Comparison of ENCODE assay signal across 1 cellular context in the genomic region with DNA sequence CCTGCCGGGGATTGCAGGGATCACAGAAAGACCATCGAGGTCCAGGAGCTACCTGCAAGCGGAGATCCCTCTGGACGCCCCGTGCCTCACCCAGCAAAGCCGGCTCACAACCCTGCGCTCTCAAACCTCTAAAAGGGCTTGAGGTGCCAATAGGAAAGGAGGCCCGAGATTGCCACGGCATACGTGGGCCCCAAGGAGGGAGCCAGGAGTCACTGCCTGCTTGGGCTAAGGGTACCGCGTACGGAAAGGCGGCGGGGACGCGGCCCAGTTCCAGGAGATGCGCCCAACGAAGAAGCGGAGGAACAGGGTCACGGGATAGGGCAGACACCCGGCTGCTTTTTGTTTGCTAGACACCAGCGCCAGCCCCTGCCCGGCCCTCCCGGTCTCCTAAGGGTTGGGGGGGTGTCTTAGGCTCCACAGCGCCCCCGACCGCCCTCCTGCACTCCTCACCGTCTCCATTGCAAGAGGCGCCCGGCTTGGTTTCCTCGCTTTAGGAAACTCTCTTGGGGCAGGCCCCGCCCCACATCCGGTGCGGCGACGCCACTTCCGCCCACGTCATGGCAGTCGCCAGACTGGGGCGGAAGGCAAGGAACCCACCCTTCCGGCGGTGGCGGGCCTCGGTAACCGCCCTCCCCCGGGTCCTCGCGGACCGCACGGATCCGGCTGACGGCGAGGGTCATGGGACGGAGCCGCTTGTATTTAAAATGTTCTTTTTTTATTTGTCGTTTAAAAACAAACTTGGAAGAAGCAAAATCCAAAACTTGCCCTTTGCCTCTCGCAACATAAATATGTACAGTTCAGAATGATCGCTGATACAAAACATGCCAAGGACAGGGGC.
TF ChIP-seq lines count a peak whose summit lies in the region.

TSS of gene PRKAG1 (minus strand) at position 495 of the 838 bp plus-strand sequence. CDS start at position 459, 36 bp downstream.

TF ChIP-seq in HEK293, 187 proteins besides CTCF, POLR2A, EP300 and RAD21 (continued from another document and continues in another):
- TF ChIP-seq, protein P1, sequence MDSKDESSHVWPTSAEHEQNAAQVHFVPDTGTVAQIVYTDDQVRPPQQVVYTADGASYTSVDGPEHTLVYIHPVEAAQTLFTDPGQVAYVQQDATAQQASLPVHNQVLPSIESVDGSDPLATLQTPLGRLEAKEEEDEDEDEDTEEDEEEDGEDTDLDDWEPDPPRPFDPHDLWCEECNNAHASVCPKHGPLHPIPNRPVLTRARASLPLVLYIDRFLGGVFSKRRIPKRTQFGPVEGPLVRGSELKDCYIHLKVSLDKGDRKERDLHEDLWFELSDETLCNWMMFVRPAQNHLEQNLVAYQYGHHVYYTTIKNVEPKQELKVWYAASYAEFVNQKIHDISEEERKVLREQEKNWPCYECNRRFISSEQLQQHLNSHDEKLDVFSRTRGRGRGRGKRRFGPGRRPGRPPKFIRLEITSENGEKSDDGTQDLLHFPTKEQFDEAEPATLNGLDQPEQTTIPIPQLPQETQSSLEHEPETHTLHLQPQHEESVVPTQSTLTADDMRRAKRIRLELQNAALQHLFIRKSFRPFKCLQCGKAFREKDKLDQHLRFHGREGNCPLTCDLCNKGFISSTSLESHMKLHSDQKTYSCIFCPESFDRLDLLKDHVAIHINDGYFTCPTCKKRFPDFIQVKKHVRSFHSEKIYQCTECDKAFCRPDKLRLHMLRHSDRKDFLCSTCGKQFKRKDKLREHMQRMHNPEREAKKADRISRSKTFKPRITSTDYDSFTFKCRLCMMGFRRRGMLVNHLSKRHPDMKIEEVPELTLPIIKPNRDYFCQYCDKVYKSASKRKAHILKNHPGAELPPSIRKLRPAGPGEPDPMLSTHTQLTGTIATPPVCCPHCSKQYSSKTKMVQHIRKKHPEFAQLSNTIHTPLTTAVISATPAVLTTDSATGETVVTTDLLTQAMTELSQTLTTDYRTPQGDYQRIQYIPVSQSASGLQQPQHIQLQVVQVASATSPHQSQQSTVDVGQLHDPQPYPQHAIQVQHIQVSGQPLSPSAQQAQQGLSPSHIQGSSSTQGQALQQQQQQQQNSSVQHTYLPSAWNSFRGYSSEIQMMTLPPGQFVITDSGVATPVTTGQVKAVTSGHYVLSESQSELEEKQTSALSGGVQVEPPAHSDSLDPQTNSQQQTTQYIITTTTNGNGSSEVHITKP (tag by site-specific recombination; IDR thresholded peaks at IDR 0.05), result no peak
- TF ChIP-seq ZNF354C (tag by site-specific recombination; IDR thresholded peaks at IDR 0.05; ENCODE audit: borderline replicate concordance, low read depth) (no peak), ZNF302 (tag by site-specific recombination; IDR thresholded peaks at IDR 0.05; ENCODE audit: low read depth) (no peak), ZNF423 (tag by site-specific recombination; IDR thresholded peaks at IDR 0.05) (no peak), ZNF416 (tag by site-specific recombination; IDR thresholded peaks at IDR 0.05) (peak; percentile 33; the same call in 1 of the 2 replicates), ZNF146 (tag by site-specific recombination; IDR thresholded peaks at IDR 0.05) (no peak), ZNF544 (tag by site-specific recombination; IDR thresholded peaks at IDR 0.05) (no peak), ZNF16 (tag by site-specific recombination; IDR thresholded peaks at IDR 0.05; ENCODE audit: low read depth) (no peak), GLI2 (tag by site-specific recombination; IDR thresholded peaks at IDR 0.05; ENCODE audit: borderline replicate concordance, low read depth) (no peak), ZNF670 (tag by site-specific recombination; IDR thresholded peaks at IDR 0.05; ENCODE audit: low read depth) (no peak), ZNF157 (tag by site-specific recombination; IDR thresholded peaks at IDR 0.05) (no peak), ZNF311 (tag by site-specific recombination; IDR thresholded peaks at IDR 0.05; ENCODE audit: borderline replicate concordance) (no peak), ZBTB1 (tag by site-specific recombination; IDR thresholded peaks at IDR 0.05) (no peak), GLIS1 (tag by site-specific recombination; IDR thresholded peaks at IDR 0.05) (peak; percentile 42), ZNF658 (tag by site-specific recombination; IDR thresholded peaks at IDR 0.05) (no peak), ZNF366 (tag by site-specific recombination; conservative IDR thresholded peaks at IDR 0.05) (no peak), MYNN (tag by site-specific recombination; IDR thresholded peaks at IDR 0.05; ENCODE audit: borderline replicate concordance) (no peak), ZNF530 (tag by site-specific recombination; IDR thresholded peaks at IDR 0.05; ENCODE audit: low read depth) (no peak), SP3 (tag by site-specific recombination; IDR thresholded peaks at IDR 0.05) (peak; percentile 79), ZBTB21 (tag by site-specific recombination; IDR thresholded peaks at IDR 0.05) (peak; percentile 98), EGR2 (tag by site-specific recombination; IDR thresholded peaks at IDR 0.05; ENCODE audit: low read depth) (peak; percentile 51; the same call in 1 of the 2 replicates), ZNF510 (tag by site-specific recombination; IDR thresholded peaks at IDR 0.05; ENCODE audit: insufficient replicate concordance) (no peak), ZXDB (tag by site-specific recombination; IDR thresholded peaks at IDR 0.05) (no peak), ZNF768 (tag by site-specific recombination; IDR thresholded peaks at IDR 0.05) (no peak; the same call in 1 of the 2 replicates), ZNF76 (tag by site-specific recombination; IDR thresholded peaks at IDR 0.05; ENCODE audit: borderline replicate concordance, low read depth) (peak; percentile 37; the same call in 1 of the 2 replicates), ZNF600 (tag by site-specific recombination; IDR thresholded peaks at IDR 0.05) (peak; percentile 42; the same call in 1 of the 2 replicates), ZNF140 (tag by site-specific recombination; IDR thresholded peaks at IDR 0.05) (no peak), ELK4 (IDR thresholded peaks at IDR 0.05; ENCODE audit: borderline replicate concordance, low read depth, low read length) (peak; percentile 26; the same call in 1 of the 2 replicates), ZBTB10 (tag by site-specific recombination; IDR thresholded peaks at IDR 0.05) (no peak; the same call in 1 of the 2 replicates), ZSCAN30 (tag by site-specific recombination; IDR thresholded peaks at IDR 0.05) (peak; percentile 87), ZNF404 (tag by site-specific recombination; IDR thresholded peaks at IDR 0.05) (no peak)
- TF ChIP-seq, protein P2, sequence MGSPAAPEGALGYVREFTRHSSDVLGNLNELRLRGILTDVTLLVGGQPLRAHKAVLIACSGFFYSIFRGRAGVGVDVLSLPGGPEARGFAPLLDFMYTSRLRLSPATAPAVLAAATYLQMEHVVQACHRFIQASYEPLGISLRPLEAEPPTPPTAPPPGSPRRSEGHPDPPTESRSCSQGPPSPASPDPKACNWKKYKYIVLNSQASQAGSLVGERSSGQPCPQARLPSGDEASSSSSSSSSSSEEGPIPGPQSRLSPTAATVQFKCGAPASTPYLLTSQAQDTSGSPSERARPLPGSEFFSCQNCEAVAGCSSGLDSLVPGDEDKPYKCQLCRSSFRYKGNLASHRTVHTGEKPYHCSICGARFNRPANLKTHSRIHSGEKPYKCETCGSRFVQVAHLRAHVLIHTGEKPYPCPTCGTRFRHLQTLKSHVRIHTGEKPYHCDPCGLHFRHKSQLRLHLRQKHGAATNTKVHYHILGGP (tag by site-specific recombination; IDR thresholded peaks at IDR 0.05), result no peak
- TF ChIP-seq, protein P3, sequence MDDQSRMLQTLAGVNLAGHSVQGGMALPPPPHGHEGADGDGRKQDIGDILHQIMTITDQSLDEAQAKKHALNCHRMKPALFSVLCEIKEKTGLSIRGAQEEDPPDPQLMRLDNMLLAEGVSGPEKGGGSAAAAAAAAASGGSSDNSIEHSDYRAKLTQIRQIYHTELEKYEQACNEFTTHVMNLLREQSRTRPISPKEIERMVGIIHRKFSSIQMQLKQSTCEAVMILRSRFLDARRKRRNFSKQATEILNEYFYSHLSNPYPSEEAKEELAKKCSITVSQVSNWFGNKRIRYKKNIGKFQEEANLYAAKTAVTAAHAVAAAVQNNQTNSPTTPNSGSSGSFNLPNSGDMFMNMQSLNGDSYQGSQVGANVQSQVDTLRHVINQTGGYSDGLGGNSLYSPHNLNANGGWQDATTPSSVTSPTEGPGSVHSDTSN (CRISPR knock-in tag; IDR thresholded peaks at IDR 0.05), result no peak
- TF ChIP-seq, protein P4, sequence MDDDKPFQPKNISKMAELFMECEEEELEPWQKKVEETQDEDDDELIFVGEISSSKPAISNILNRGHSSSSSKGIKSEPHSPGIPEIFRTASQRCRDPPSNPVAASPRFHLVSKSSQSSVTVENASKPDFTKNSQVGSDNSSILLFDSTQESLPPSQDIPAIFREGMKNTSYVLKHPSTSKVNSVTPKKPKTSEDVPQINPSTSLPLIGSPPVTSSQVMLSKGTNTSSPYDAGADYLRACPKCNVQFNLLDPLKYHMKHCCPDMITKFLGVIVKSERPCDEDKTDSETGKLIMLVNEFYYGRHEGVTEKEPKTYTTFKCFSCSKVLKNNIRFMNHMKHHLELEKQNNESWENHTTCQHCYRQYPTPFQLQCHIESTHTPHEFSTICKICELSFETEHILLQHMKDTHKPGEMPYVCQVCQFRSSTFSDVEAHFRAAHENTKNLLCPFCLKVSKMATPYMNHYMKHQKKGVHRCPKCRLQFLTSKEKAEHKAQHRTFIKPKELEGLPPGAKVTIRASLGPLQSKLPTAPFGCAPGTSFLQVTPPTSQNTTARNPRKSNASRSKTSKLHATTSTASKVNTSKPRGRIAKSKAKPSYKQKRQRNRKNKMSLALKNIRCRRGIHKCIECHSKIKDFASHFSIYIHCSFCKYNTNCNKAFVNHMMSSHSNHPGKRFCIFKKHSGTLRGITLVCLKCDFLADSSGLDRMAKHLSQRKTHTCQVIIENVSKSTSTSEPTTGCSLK (tag by site-specific recombination; IDR thresholded peaks at IDR 0.05), result no peak
- TF ChIP-seq, protein P5, sequence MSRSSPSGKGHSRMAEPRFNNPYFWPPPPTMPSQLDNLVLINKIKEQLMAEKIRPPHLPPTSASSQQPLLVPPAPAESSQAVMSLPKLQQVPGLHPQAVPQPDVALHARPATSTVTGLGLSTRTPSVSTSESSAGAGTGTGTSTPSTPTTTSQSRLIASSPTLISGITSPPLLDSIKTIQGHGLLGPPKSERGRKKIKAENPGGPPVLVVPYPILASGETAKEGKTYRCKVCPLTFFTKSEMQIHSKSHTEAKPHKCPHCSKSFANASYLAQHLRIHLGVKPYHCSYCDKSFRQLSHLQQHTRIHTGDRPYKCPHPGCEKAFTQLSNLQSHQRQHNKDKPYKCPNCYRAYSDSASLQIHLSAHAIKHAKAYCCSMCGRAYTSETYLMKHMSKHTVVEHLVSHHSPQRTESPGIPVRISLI (tag by site-specific recombination; IDR thresholded peaks at IDR 0.05), result no peak
- TF ChIP-seq, protein P6, sequence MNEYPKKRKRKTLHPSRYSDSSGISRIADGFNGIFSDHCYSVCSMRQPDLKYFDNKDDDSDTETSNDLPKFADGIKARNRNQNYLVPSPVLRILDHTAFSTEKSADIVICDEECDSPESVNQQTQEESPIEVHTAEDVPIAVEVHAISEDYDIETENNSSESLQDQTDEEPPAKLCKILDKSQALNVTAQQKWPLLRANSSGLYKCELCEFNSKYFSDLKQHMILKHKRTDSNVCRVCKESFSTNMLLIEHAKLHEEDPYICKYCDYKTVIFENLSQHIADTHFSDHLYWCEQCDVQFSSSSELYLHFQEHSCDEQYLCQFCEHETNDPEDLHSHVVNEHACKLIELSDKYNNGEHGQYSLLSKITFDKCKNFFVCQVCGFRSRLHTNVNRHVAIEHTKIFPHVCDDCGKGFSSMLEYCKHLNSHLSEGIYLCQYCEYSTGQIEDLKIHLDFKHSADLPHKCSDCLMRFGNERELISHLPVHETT (tag by site-specific recombination; IDR thresholded peaks at IDR 0.05), result no peak
- TF ChIP-seq, protein P7, sequence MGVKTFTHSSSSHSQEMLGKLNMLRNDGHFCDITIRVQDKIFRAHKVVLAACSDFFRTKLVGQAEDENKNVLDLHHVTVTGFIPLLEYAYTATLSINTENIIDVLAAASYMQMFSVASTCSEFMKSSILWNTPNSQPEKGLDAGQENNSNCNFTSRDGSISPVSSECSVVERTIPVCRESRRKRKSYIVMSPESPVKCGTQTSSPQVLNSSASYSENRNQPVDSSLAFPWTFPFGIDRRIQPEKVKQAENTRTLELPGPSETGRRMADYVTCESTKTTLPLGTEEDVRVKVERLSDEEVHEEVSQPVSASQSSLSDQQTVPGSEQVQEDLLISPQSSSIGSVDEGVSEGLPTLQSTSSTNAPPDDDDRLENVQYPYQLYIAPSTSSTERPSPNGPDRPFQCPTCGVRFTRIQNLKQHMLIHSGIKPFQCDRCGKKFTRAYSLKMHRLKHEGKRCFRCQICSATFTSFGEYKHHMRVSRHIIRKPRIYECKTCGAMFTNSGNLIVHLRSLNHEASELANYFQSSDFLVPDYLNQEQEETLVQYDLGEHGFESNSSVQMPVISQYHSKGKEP (tag by site-specific recombination; IDR thresholded peaks at IDR 0.05), result peak; percentile 22; the same call in 1 of the 2 replicates
- TF ChIP-seq, protein P8, sequence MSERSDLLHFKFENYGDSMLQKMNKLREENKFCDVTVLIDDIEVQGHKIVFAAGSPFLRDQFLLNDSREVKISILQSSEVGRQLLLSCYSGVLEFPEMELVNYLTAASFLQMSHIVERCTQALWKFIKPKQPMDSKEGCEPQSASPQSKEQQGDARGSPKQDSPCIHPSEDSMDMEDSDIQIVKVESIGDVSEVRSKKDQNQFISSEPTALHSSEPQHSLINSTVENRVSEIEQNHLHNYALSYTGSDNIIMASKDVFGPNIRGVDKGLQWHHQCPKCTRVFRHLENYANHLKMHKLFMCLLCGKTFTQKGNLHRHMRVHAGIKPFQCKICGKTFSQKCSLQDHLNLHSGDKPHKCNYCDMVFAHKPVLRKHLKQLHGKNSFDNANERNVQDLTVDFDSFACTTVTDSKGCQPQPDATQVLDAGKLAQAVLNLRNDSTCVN (tag by site-specific recombination; optimal IDR thresholded peaks at IDR 0.05), result peak; percentile 46
